ENCODE assay signal across 22 cellular contexts in the genomic region with DNA sequence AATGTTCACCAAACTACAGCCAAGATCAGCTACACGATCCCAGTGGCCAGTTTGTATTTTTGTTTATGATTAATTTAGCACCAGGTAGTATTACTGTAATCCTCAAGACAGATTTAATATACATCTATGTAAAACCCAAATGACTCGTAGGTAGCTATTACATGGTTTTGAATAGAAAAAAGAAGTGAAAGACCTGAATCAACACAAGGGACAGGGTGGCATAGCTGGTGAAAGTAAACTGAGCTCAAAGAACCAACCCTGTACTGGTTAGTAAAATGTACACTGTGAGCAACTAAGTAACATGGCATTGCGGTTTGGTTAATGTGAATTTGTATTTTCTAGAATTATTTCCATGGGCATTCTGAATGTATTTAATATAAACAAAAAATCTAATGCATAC. TPM values are rescaled to one million over a fixed set of nuclear protein-coding genes. Genes with fewer than 3 reads are reported as not detected.
A peak's percentile ranks its signal among the peaks of the same experiment; 100 is the strongest.
DNase-seq lines count a peak whose midpoint lies in the region; ATAC-seq and TF ChIP-seq lines count a peak whose summit lies in the region.
"Had no signal": no experiment of that assay in that cellular context is flagged by ENCODE, and none has a peak within 500 bp of the region (broad histone marks: within the 10 kb centered on the region; RNA-seq: fewer than 3 reads in every experiment).

No MANE protein-coding gene starts in this region.

- DNase-seq in endodermal cell (no peak), NCI-H82 treated with DMSO at 0.1 percent for 48 hours (lab: John Stamatoyannopoulos, UW; ENCODE audit: unreplicated experiment) (no peak), HEK293T (ENCODE audit: extremely low spot score) (no peak)
- DNase-seq: activated CD4-positive, CD25-positive, alpha-beta regulatory T cell; activated CD8-positive, alpha-beta T cell treated with anti-CD3 and anti-CD28 coated beads, Interleukin-2, amount 10 ng/mL, durations not matched to agents 7 days and 5 days; CD4-positive, alpha-beta memory T cell; effector CD4-positive, alpha-beta T cell; kidney; NCI-H1092 treated with DMSO at 0.1 percent for 48 hours; NCI-H2081; NCI-H446 treated with DMSO at 0.1 percent for 48 hours had no signal

- H3K27ac ChIP-seq in endodermal cell (ENCODE audit: low read depth, low read length), result no peak overlapping the region
- H3K27ac ChIP-seq: prostate gland, tibial nerve had no signal

- peaks cover 4% of the 10 kb centered on the region for H3K4me1 Mint-ChIP-seq in endodermal cell

- H3K9me3 Mint-ChIP-seq in endodermal cell, result no peaks in the 10 kb centered on the region
- H3K9me3 Mint-ChIP-seq: activated naive CD4-positive, alpha-beta T cell treated with anti-CD3 and anti-CD28 coated beads, Interleukin-2, amount 50 U/mL, for 72 hours; CD4-positive, alpha-beta memory T cell; stimulated activated memory B cell treated with anti-CD40 and anti-IgM and Interleukin-4, amounts not matched to agents 10 μg/mL and 1 μg/mL and 100 μg/mL, for 72 hours had no signal

- POLR2A ChIA-PET in HEK293T (lab: Yijun Ruan, JAX), result interaction anchor here (1.6 kb wide), 1 partner anchor 9 kb away, joined by 4 read pairs; the partner anchor contains the start of genes GPATCH2 and SPATA17

- H3K27me3 ChIP-seq in endodermal cell (ENCODE audit: control insufficient read depth, insufficient read depth, low read length, poor library complexity, severe bottlenecking), result no peaks in the 10 kb centered on the region
- H3K27me3 ChIP-seq: tibial nerve had no signal

- ATAC-seq in GM18511 (IDR thresholded peaks at IDR 0.05; ENCODE audit: unreplicated experiment), result peak; percentile 20
- ATAC-seq in GM19463 (IDR thresholded peaks at IDR 0.05; ENCODE audit: unreplicated experiment), result peak; percentile 30
- ATAC-seq in HG02943 (IDR thresholded peaks at IDR 0.05; ENCODE audit: low read depth, unreplicated experiment), result peak; percentile 39
- ATAC-seq in GM18517 (IDR thresholded peaks at IDR 0.05; ENCODE audit: unreplicated experiment), result no peak
- ATAC-seq: activated CD8-positive, alpha-beta T cell treated with anti-CD3 and anti-CD28 coated beads, Interleukin-2, amount 10 ng/mL, durations not matched to agents 7 days and 5 days; esophagus mucosa; SK-N-SH treated with all-trans-retinoic acid at 6 μM for 48 hours; stimulated activated memory B cell treated with anti-CD40 and anti-IgM and Interleukin-4, amounts not matched to agents 10 μg/mL and 1 μg/mL and 100 μg/mL, for 72 hours had no signal

- H3K27me3 Mint-ChIP-seq in endodermal cell (ENCODE audit: insufficient read depth), result no peaks in the 10 kb centered on the region
- H3K27me3 Mint-ChIP-seq: CD4-positive, alpha-beta memory T cell; stimulated activated memory B cell treated with anti-CD40 and anti-IgM and Interleukin-4, amounts not matched to agents 10 μg/mL and 1 μg/mL and 100 μg/mL, for 72 hours had no signal

- CTCF ChIA-PET in HEK293T (lab: Yijun Ruan, JAX), result no interaction called here

- TF ChIP-seq CTCF in endodermal cell (conservative IDR thresholded peaks at IDR 0.05), result no peak

- H3K4me3 ChIP-seq in endodermal cell (ENCODE audit: low read length), result no peak overlapping the region
- H3K4me3 ChIP-seq: lung, prostate gland, tibial nerve had no signal

- H3K36me3 Mint-ChIP-seq in endodermal cell (ENCODE audit: low read depth), result peaks cover 20% of the 10 kb centered on the region

- no peaks in the 10 kb centered on the region for H3K4me1 ChIP-seq in endodermal cell (ENCODE audit: control insufficient read depth, insufficient read depth, low read length)
- H3K4me1 ChIP-seq: prostate gland had no signal

- peaks cover 17% of the 10 kb centered on the region for H3K36me3 ChIP-seq in endodermal cell (ENCODE audit: control insufficient read depth, insufficient read depth, low read length)
- H3K36me3 ChIP-seq: prostate gland had no signal

- H3K27ac Mint-ChIP-seq in endodermal cell, result peak overlapping the region; percentile 26
- H3K27ac Mint-ChIP-seq: activated CD8-positive, alpha-beta T cell treated with anti-CD3 and anti-CD28 coated beads, Interleukin-2, amount 10 ng/mL, durations not matched to agents 7 days and 5 days; activated naive CD4-positive, alpha-beta T cell treated with anti-CD3 and anti-CD28 coated beads, Interleukin-2, amount 50 U/mL, for 72 hours; CD4-positive, alpha-beta memory T cell; stimulated activated memory B cell treated with anti-CD40 and anti-IgM and Interleukin-4, amounts not matched to agents 10 μg/mL and 1 μg/mL and 100 μg/mL, for 72 hours had no signal

- H3K4me3 Mint-ChIP-seq in endodermal cell, result no peak overlapping the region
- H3K4me3 Mint-ChIP-seq: activated CD8-positive, alpha-beta T cell treated with anti-CD3 and anti-CD28 coated beads, Interleukin-2, amount 10 ng/mL, durations not matched to agents 7 days and 5 days; stimulated activated memory B cell treated with anti-CD40 and anti-IgM and Interleukin-4, amounts not matched to agents 10 μg/mL and 1 μg/mL and 100 μg/mL, for 72 hours had no signal

- no peaks in the 10 kb centered on the region for H3K9me3 ChIP-seq in endodermal cell (ENCODE audit: control insufficient read depth, low read length)
- H3K9me3 ChIP-seq: prostate gland, tibial nerve had no signal

- H3K9ac ChIP-seq in endodermal cell (ENCODE audit: extremely low read depth, low read length, poor library complexity, severe bottlenecking), result no peak overlapping the region

- WGBS in endodermal cell (ENCODE audit: insufficient coverage in 1 of 2, insufficient read length in 1 of 2), 2 experiments, result 94% methylated on average over 3 of the region's 3 CpGs; no CpG with 5 or more reads in 1 of the 2 experiments

TF ChIP-seq in HEK293T, 16 proteins besides CTCF, POLR2A, EP300 and RAD21:
- TF ChIP-seq CTBP1 (IDR thresholded peaks at IDR 0.05; ENCODE audit: borderline replicate concordance) (no peak), HDGF (IDR thresholded peaks at IDR 0.05; ENCODE audit: borderline replicate concordance) (no peak), FOXA1 (IDR thresholded peaks at IDR 0.05) (no peak), BHLHE40 (IDR thresholded peaks at IDR 0.05; ENCODE audit: borderline replicate concordance) (no peak), FOXM1 (IDR thresholded peaks at IDR 0.05; ENCODE audit: borderline replicate concordance) (no peak), PKNOX1 (IDR thresholded peaks at IDR 0.05) (no peak), FOXK2 (IDR thresholded peaks at IDR 0.05) (no peak), ZNF384 (IDR thresholded peaks at IDR 0.05) (no peak), TARDBP (IDR thresholded peaks at IDR 0.05) (no peak), SUZ12 (IDR thresholded peaks at IDR 0.05) (no peak), ARNT (IDR thresholded peaks at IDR 0.05) (no peak), LEF1 (IDR thresholded peaks at IDR 0.05; ENCODE audit: borderline replicate concordance) (no peak)

RNA-seq across cellular contexts. Expression of gene GPATCH2, which starts 8.8 kb away (rescaled TPM):
- 10 to 100 TPM; 21.2 to 23.2 TPM for total RNA-seq in endodermal cell
- polyA plus RNA-seq in endodermal cell (2013, experiment 1 of 2), result 16.7 TPM
- polyA plus RNA-seq in endodermal cell (2013, experiment 2 of 2), result 14.7 TPM

RNA-seq across cellular contexts. Expression of gene SPATA17, which starts 9.1 kb away (rescaled TPM):
- 1 to 10 TPM in 1 of 2 donors, under 1 TPM in 1; 0.93 to 1.6 TPM for total RNA-seq in endodermal cell
- 3.8 TPM for polyA plus RNA-seq in endodermal cell (2013, experiment 1 of 2)
- polyA plus RNA-seq in endodermal cell (2013, experiment 2 of 2), result 1.9 TPM
- total RNA-seq: activated CD8-positive, alpha-beta T cell treated with anti-CD3 and anti-CD28 coated beads, Interleukin-2, amount 10 ng/mL, durations not matched to agents 7 days and 5 days; activated naive CD4-positive, alpha-beta T cell treated with anti-CD3 and anti-CD28 coated beads, Interleukin-2, amount 50 U/mL, for 72 hours; CD4-positive, alpha-beta memory T cell had no signal
- polyA plus RNA-seq: CD4-positive, alpha-beta memory T cell had no signal
